In genomic region chr16:89949756-89950155, GRCh38 we compare ENCODE assay signal across 9 cellular contexts. TPM values are rescaled to one million over a fixed set of nuclear protein-coding genes. Genes with fewer than 3 reads are reported as not detected.
DNase-seq lines count a peak whose midpoint lies in the region; ATAC-seq and TF ChIP-seq lines count a peak whose summit lies in the region.
"Had no signal": no experiment of that assay in that cellular context is flagged by ENCODE, and none has a peak within 500 bp of the region (broad histone marks: within the 10 kb centered on the region; RNA-seq: fewer than 3 reads in every experiment).

No MANE protein-coding gene starts in this region.

- peak overlapping the region; percentile 38 for H3K18ac ChIP-seq in trophoblast cell (ENCODE audit: low read length)

- no peak overlapping the region for H2AK5ac ChIP-seq in trophoblast cell (ENCODE audit: low read length)

- H3K36me3 ChIP-seq in DND-41 (ENCODE audit: insufficient read depth, low read length) (no peaks in the 10 kb centered on the region), OCI-LY1 (ENCODE audit: insufficient read depth, low read length) (peaks cover 22% of the 10 kb centered on the region), trophoblast cell (ENCODE audit: control insufficient read depth in 1 of 2, insufficient read depth in 2 of 2, low read length in 2 of 2) (peaks cover 3 to 7% of the 10 kb centered on the region in 2 experiments)

- H3K27me3 ChIP-seq in DND-41 (ENCODE audit: insufficient read depth, low read length, poor library complexity) (peaks cover 4% of the 10 kb centered on the region), OCI-LY1 (ENCODE audit: insufficient read depth, low read length) (no peaks in the 10 kb centered on the region), trophoblast cell (ENCODE audit: insufficient read depth, low read length) (peaks cover 6% of the 10 kb centered on the region)

- no peak overlapping the region for H3K4ac ChIP-seq in trophoblast cell (ENCODE audit: low read depth, low read length)

- no peaks in the 10 kb centered on the region for H3K9me3 ChIP-seq in DND-41 (ENCODE audit: insufficient read depth, low read length, severe bottlenecking)
- no peaks in the 10 kb centered on the region for H3K9me3 ChIP-seq in OCI-LY1 (ENCODE audit: low read length)
- peaks cover 4% of the 10 kb centered on the region for H3K9me3 ChIP-seq in trophoblast cell (ENCODE audit: insufficient read depth, low read depth, low read length)

- H3K27ac Mint-ChIP-seq in endothelial cell (ENCODE audit: unreplicated experiment), result no peak overlapping the region

- no peak overlapping the region for H4K91ac ChIP-seq in trophoblast cell (ENCODE audit: low read depth, low read length)

- peaks cover 19% of the 10 kb centered on the region for H3K27me3 Mint-ChIP-seq in endothelial cell (ENCODE audit: unreplicated experiment)

- no peak overlapping the region for H3K14ac ChIP-seq in trophoblast cell (ENCODE audit: low read length)

- H3K4me2 ChIP-seq in DND-41 (ENCODE audit: insufficient read depth, low read length), result peak overlapping the region; percentile 91
- H3K4me2 ChIP-seq in OCI-LY1 (ENCODE audit: low read length), result peak overlapping the region; percentile 83
- H3K4me2 ChIP-seq in trophoblast cell (ENCODE audit: low read length), result peak overlapping the region; percentile 93

- H2AFZ ChIP-seq in DND-41 (ENCODE audit: low read depth, low read length) (no peak overlapping the region), OCI-LY1 (ENCODE audit: low read length) (no peak overlapping the region), trophoblast cell (ENCODE audit: insufficient read depth, low read length, poor library complexity) (no peak overlapping the region)

- DNase-seq in DND-41 (no peak), endothelial cell (ENCODE audit: low spot score) (no peak), trophoblast cell (no peak), COLO668 (lab: John Stamatoyannopoulos, UW; ENCODE audit: unreplicated experiment) (no peak), activated gamma-delta T cell (lab: John Stamatoyannopoulos, UW) (no peak), DMS53 treated with DMSO at 0.1 percent for 48 hours (lab: John Stamatoyannopoulos, UW; ENCODE audit: unreplicated experiment) (no peak)
- DNase-seq: retina had no signal

- peak overlapping the region; percentile 67 for H3K23ac ChIP-seq in trophoblast cell (ENCODE audit: low read length)

- ATAC-seq in DND-41 (ENCODE audit: insufficient read depth, low read depth), result no peak
- no peak for ATAC-seq in HG03565 (IDR thresholded peaks at IDR 0.05; ENCODE audit: unreplicated experiment)

- WGBS in trophoblast cell (ENCODE audit: extremely low coverage, insufficient coverage, insufficient read length), result no CpG with 5 or more reads among the region's 12 CpGs

- H3K4me3 Mint-ChIP-seq in endothelial cell (ENCODE audit: unreplicated experiment), result peak overlapping the region; percentile 89

- H4K12ac ChIP-seq in trophoblast cell (ENCODE audit: low read depth, low read length), result peak overlapping the region; percentile 7

- H2BK120ac ChIP-seq in trophoblast cell (ENCODE audit: insufficient read depth, low read length, poor library complexity), result no peak overlapping the region

- H3K9me2 ChIP-seq in OCI-LY1 (ENCODE audit: low read depth, low read length), result no peaks in the 10 kb centered on the region

- TF ChIP-seq CTCF in DND-41 (IDR thresholded peaks at IDR 0.05; ENCODE audit: borderline replicate concordance, extremely low read depth, low read length, poor library complexity, severe bottlenecking) (no peak), OCI-LY1 (IDR thresholded peaks at IDR 0.05; ENCODE audit: low read length) (no peak), endothelial cell (IDR thresholded peaks at IDR 0.05; ENCODE audit: unreplicated experiment) (no peak)

- no peak overlapping the region for H3K27ac ChIP-seq in DND-41 (ENCODE audit: low read length)
- H3K27ac ChIP-seq in OCI-LY1 (ENCODE audit: low read depth, low read length, poor library complexity, severe bottlenecking), result peak overlapping the region; percentile 65
- no peak overlapping the region for H3K27ac ChIP-seq in trophoblast cell (ENCODE audit: low read depth, low read length)

- no peaks in the 10 kb centered on the region for H3K9me3 Mint-ChIP-seq in endothelial cell (ENCODE audit: unreplicated experiment)

- H3K4me3 ChIP-seq in DND-41 (ENCODE audit: low read depth in 1 of 2, low read length in 2 of 2) (peak overlapping the region in 1 of 2 experiments; percentile 64; a peak in 2 of 4 replicates), OCI-LY1 (ENCODE audit: low read depth, low read length, poor library complexity, severe bottlenecking) (peak overlapping the region; percentile 82), trophoblast cell (ENCODE audit: low read depth, low read length) (no peak overlapping the region)

- no peak overlapping the region for H2BK5ac ChIP-seq in trophoblast cell (ENCODE audit: low read depth, low read length, poor library complexity)

- H2BK12ac ChIP-seq in trophoblast cell (ENCODE audit: low read length), result no peak overlapping the region

- H4K8ac ChIP-seq in trophoblast cell (ENCODE audit: low read depth, low read length), result peak overlapping the region; percentile 22

- H3K79me1 ChIP-seq in trophoblast cell (ENCODE audit: low read length), result no peaks in the 10 kb centered on the region

- H3K9ac ChIP-seq in DND-41 (ENCODE audit: low read depth, low read length) (no peak overlapping the region; the same call in 1 of the 2 replicates), OCI-LY1 (ENCODE audit: low read length) (peak overlapping the region; percentile 83), trophoblast cell (ENCODE audit: low read length) (peak overlapping the region; percentile 52)

- H3K36me3 Mint-ChIP-seq in endothelial cell (ENCODE audit: low read depth, unreplicated experiment), result peaks cover 4% of the 10 kb centered on the region

- peaks cover 5% of the 10 kb centered on the region for H3K4me1 Mint-ChIP-seq in endothelial cell (ENCODE audit: unreplicated experiment)

- H3K79me2 ChIP-seq in DND-41 (ENCODE audit: insufficient read depth, low read length) (no peaks in the 10 kb centered on the region), OCI-LY1 (ENCODE audit: insufficient read depth, low read length) (no peaks in the 10 kb centered on the region), trophoblast cell (ENCODE audit: control insufficient read depth, insufficient read depth, low read length, poor library complexity) (no peaks in the 10 kb centered on the region)

- peaks cover 8% of the 10 kb centered on the region for H4K20me1 ChIP-seq in DND-41 (ENCODE audit: insufficient read depth, low read length)
- H4K20me1 ChIP-seq in OCI-LY1 (ENCODE audit: insufficient read depth, low read length), result no peaks in the 10 kb centered on the region

- H3F3A ChIP-seq in OCI-LY1 (ENCODE audit: insufficient read depth, low read length), result no peaks in the 10 kb centered on the region

- H3K4me1 ChIP-seq in DND-41 (ENCODE audit: insufficient read depth, low read length) (peaks cover 15% of the 10 kb centered on the region), OCI-LY1 (ENCODE audit: insufficient read depth, low read length, severe bottlenecking) (peaks cover 54% of the 10 kb centered on the region), trophoblast cell (ENCODE audit: control insufficient read depth in 1 of 2, insufficient read depth in 2 of 2, low read length in 2 of 2) (peaks cover 2 to 14% of the 10 kb centered on the region in 2 experiments)

RNA-seq across cellular contexts. Expression of gene DEF8, which starts 1.2 kb away (rescaled TPM):
- 65.5 TPM for total RNA-seq in endothelial cell (ENCODE audit: unreplicated experiment)
- polyA plus RNA-seq in trophoblast cell (2013), result 48.9 and 52.2 TPM in 2 replicates

RNA-seq across cellular contexts. Expression of gene TUBB3, which starts 26.6 kb away (rescaled TPM):
- total RNA-seq in endothelial cell (ENCODE audit: unreplicated experiment), result 95.7 TPM
- polyA plus RNA-seq in trophoblast cell (2013), result 398 and 423 TPM in 2 replicates

RNA-seq across cellular contexts. Expression of gene MC1R, which starts 31.1 kb away (rescaled TPM):
- total RNA-seq in endothelial cell (ENCODE audit: unreplicated experiment), result 2.9 TPM
- polyA plus RNA-seq in trophoblast cell (2013), result 3.3 TPM in 2 replicates
